9 cellular contexts compared by ENCODE assay signal in the genomic region with DNA sequence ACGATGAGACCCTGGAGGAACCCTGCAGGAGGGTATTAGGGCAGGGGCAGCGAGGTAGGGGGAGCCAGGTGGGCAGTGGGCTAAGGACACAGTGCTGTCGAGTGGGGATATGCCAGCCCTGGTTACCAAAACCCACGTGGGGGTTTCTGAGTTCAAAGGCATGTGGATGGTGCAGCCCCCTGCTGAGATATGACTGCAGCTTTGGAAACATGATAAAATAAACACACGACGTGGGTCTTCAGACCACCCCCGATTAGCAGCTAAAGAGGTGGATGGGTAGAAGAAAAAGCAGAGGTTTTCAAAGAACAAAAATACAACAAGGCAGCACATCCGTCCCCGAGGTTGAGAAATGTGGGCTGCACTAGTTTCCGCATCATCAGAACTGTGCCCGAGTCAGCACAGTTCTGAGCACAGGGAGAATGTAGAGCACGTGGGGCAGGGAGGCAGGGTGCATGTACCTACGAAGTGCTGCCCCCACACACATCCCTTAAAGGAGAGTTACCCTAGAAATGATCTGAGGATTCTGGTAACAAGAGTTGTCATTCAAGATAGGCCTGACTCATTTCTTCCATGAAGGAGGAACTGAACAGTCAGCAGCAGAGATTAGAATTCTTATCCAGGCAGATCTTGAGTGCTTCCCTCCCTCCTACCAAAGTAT.
A peak's percentile ranks its signal among the peaks of the same experiment; 100 is the strongest.
DNase-seq lines count a peak whose midpoint lies in the region; ATAC-seq lines count a peak whose summit lies in the region.
"Had no signal": no experiment of that assay in that cellular context is flagged by ENCODE, and none has a peak within 500 bp of the region (broad histone marks: within the 10 kb centered on the region; RNA-seq: fewer than 3 reads in every experiment).

No MANE protein-coding gene starts in this region.

- peak; percentile 77 for DNase-seq in CD1c-positive myeloid dendritic cell (ENCODE audit: extremely low spot score)
- DNase-seq in T-cell = peak in 2 of 34 experiments; percentile 14 to 35
- peak; percentile 84 for DNase-seq in putamen (ENCODE audit: low spot score)
- no peak for DNase-seq in NCI-H1417 (lab: John Stamatoyannopoulos, UW)
- DNase-seq: NCI-H82 had no signal

- no peaks in the 10 kb centered on the region for H3K27me3 Mint-ChIP-seq in T-cell
- H3K27me3 Mint-ChIP-seq in activated naive CD8-positive, alpha-beta T cell = no peaks in the 10 kb centered on the region

- peak; percentile 59 to 67 (median 61) for ATAC-seq in T-cell (replicated peaks in 1 of 4)
- no peak for ATAC-seq in GM18907 (IDR thresholded peaks at IDR 0.05; ENCODE audit: unreplicated experiment)
- ATAC-seq in HG02571 (IDR thresholded peaks at IDR 0.05; ENCODE audit: unreplicated experiment) = no peak
- no peak for ATAC-seq in GM21786 (IDR thresholded peaks at IDR 0.05; ENCODE audit: unreplicated experiment)

- H3K36me3 Mint-ChIP-seq in T-cell = no peaks in the 10 kb centered on the region
- H3K36me3 Mint-ChIP-seq in activated naive CD8-positive, alpha-beta T cell = no peaks in the 10 kb centered on the region

- no peak overlapping the region for H3K4me3 Mint-ChIP-seq in T-cell
- H3K4me3 Mint-ChIP-seq in activated naive CD8-positive, alpha-beta T cell = peak overlapping the region; percentile 2

- H3K4me1 Mint-ChIP-seq in T-cell = peaks cover 21 to 35% (median 34%) of the 10 kb centered on the region in 3 donors
- peaks cover 19% of the 10 kb centered on the region for H3K4me1 Mint-ChIP-seq in activated naive CD8-positive, alpha-beta T cell (ENCODE audit: low read depth)

- CTCF ChIA-PET in T-cell (lab: Charles Lee) = no interaction called here

- H3K9me3 Mint-ChIP-seq in T-cell = no peaks in the 10 kb centered on the region
- H3K9me3 Mint-ChIP-seq in activated naive CD8-positive, alpha-beta T cell (ENCODE audit: low read depth) = no peaks in the 10 kb centered on the region

- POLR2A ChIA-PET in T-cell (lab: Charles Lee) = interaction anchor here in 1 of 2 donors (0.6 kb wide), 1 partner anchor 13 kb away, joined by 3 read pairs; no protein-coding TSS in a partner anchor

- H3K27ac Mint-ChIP-seq in T-cell = peak overlapping the region in 1 of 2 donors; percentile 76
- peak overlapping the region; percentile 24 for H3K27ac Mint-ChIP-seq in activated naive CD8-positive, alpha-beta T cell

Comparison
In these comparisons a context has a peak if more than half of its experiments do, and no peak if none do; other contexts are left out.
1. DNase-seq: peak in CD1c-positive myeloid dendritic cell (single experiment) and putamen (single experiment); none in NCI-H1417 (0 of 3).
2. ATAC-seq: peak in T-cell (4 of 4); none in GM18907 (single experiment), HG02571 (single experiment) and GM21786 (single experiment).